Comparison of ENCODE assay signal across 13 cellular contexts in genomic region chr16:84569382-84569987, GRCh38. TPM values are rescaled to one million over a fixed set of nuclear protein-coding genes. Genes with fewer than 3 reads are reported as not detected.
A peak's percentile ranks its signal among the peaks of the same experiment; 100 is the strongest.
DNase-seq lines count a peak whose midpoint lies in the region; ATAC-seq and TF ChIP-seq lines count a peak whose summit lies in the region.
"Had no signal": no experiment of that assay in that cellular context is flagged by ENCODE, and none has a peak within 500 bp of the region (broad histone marks: within the 10 kb centered on the region; RNA-seq: fewer than 3 reads in every experiment).

No MANE protein-coding gene starts in this region.

- H3K27me3 Mint-ChIP-seq in IgD-negative memory B cell = no peaks in the 10 kb centered on the region
- H3K27me3 Mint-ChIP-seq in activated T-helper 2 cell treated with anti-CD3 and anti-CD28 coated beads, Interferon-gamma antibody, Interleukin-2, Interleukin-4, amounts not matched to agents 10 μg/mL and 5 μg/mL and 100 μg/mL, durations not matched to agents 14 hours and 24 hours and 36 hours (ENCODE audit: low read depth) = no peaks in the 10 kb centered on the region

- H3K9me3 ChIP-seq in BLaER1 treated with 17β-estradiol and CSF1 and Interleukin-3, amounts not matched to agents 10 nM and 100 nM (replicated peaks in 1 of 11) = peaks cover 5 to 45% (median 27%) of the 10 kb centered on the region in 11 experiments; a peak in 20 of 22 replicates
- H3K9me3 ChIP-seq in mucosa of rectum (ENCODE audit: control insufficient read depth in 2 of 2, low read length in 2 of 2) (no peaks in the 10 kb centered on the region), BE2C (no peaks in the 10 kb centered on the region)

- peak overlapping the region in 2 of 4 donors; percentile 2 to 28 for H3K4me3 Mint-ChIP-seq in IgD-negative memory B cell
- no peak overlapping the region for H3K4me3 Mint-ChIP-seq in activated T-helper 2 cell treated with anti-CD3 and anti-CD28 coated beads, Interferon-gamma antibody, Interleukin-2, Interleukin-4, amounts not matched to agents 10 μg/mL and 5 μg/mL and 100 μg/mL, durations not matched to agents 14 hours and 24 hours and 36 hours (ENCODE audit: low read depth)

- H3K27ac Mint-ChIP-seq in IgD-negative memory B cell = peak overlapping the region in 2 of 3 donors; percentile 49 to 76
- H3K27ac Mint-ChIP-seq in activated T-helper 2 cell treated with anti-CD3 and anti-CD28 coated beads, Interferon-gamma antibody, Interleukin-2, Interleukin-4, amounts not matched to agents 10 μg/mL and 5 μg/mL and 100 μg/mL, durations not matched to agents 14 hours and 24 hours and 36 hours = peak overlapping the region; percentile 39

- H3K4me2 ChIP-seq in BLaER1 treated with 17β-estradiol and CSF1 and Interleukin-3, amounts not matched to agents 10 nM and 100 nM = peak overlapping the region in 10 of 11 experiments; percentile 60 to 93 (median 78); a peak in 19 of 22 replicates

- no peak for DNase-seq in activated T-helper 2 cell treated with anti-CD3 and anti-CD28 coated beads, Interferon-gamma antibody, Interleukin-2, Interleukin-4, amounts not matched to agents 10 μg/mL and 5 μg/mL and 100 μg/mL, durations not matched to agents 14 hours and 24 hours and 36 hours (ENCODE audit: low spot score)
- DNase-seq in BE2C (no peak), NCI-H1930 (lab: John Stamatoyannopoulos, UW) (no peak)
- DNase-seq: heart right ventricle; NCI-H226; stimulated activated CD4-positive, alpha-beta T cell treated with anti-CD3 and anti-CD28 coated beads, Interleukin-2, amount 100 ng/mL, for 24 hours; stimulated activated naive CD8-positive, alpha-beta T cell treated with anti-CD3 and anti-CD28 coated beads, Interleukin-15, Interleukin-2, amounts not matched to agents 100 U/mL and 50 U/mL, for 24 hours had no signal

- peak overlapping the region in 4 of 10 experiments; percentile 21 to 46 (median 38); a peak in 7 of 20 replicates for H3K4me3 ChIP-seq in BLaER1 treated with 17β-estradiol and CSF1 and Interleukin-3, amounts not matched to agents 10 nM and 100 nM
- H3K4me3 ChIP-seq in mucosa of rectum (ENCODE audit: low read length in 2 of 2) = peak overlapping the region; percentile 44 to 47
- H3K4me3 ChIP-seq in BE2C (ENCODE audit: low read depth, low read length) = no peak overlapping the region
- H3K4me3 ChIP-seq: BLaER1, heart right ventricle had no signal

- TF ChIP-seq CTCF in BE2C (IDR thresholded peaks at IDR 0.05; ENCODE audit: low read depth, low read length) = no peak

- ATAC-seq in HG03354 (IDR thresholded peaks at IDR 0.05; ENCODE audit: poor library complexity, severe bottlenecking, unreplicated experiment) (no peak), HG02938 (IDR thresholded peaks at IDR 0.05; ENCODE audit: unreplicated experiment) (no peak)
- ATAC-seq: stimulated activated naive CD8-positive, alpha-beta T cell treated with anti-CD3 and anti-CD28 coated beads, Interleukin-15, Interleukin-2, amounts not matched to agents 100 U/mL and 50 U/mL, for 24 hours had no signal

- no peaks in the 10 kb centered on the region for H3K27me3 ChIP-seq in BLaER1 treated with 17β-estradiol and CSF1 and Interleukin-3, amounts not matched to agents 10 nM and 100 nM
- H3K27me3 ChIP-seq in mucosa of rectum (ENCODE audit: control insufficient read depth in 2 of 2, insufficient read depth in 2 of 2, low read length in 2 of 2) (no peaks in the 10 kb centered on the region), BE2C (no peaks in the 10 kb centered on the region)
- H3K27me3 ChIP-seq: BLaER1, heart right ventricle had no signal

- peak overlapping the region in 9 of 11 experiments; percentile 53 to 90 (median 79); a peak in 16 of 22 replicates for H3K27ac ChIP-seq in BLaER1 treated with 17β-estradiol and CSF1 and Interleukin-3, amounts not matched to agents 10 nM and 100 nM
- H3K27ac ChIP-seq in mucosa of rectum (ENCODE audit: low read depth in 2 of 2, low read length in 2 of 2) = peak overlapping the region; percentile 76 to 88
- H3K27ac ChIP-seq: BLaER1 had no signal

- peaks cover 0 to 75% (median 36%) of the 10 kb centered on the region in 11 experiments; a peak in 17 of 22 replicates for H4K20me1 ChIP-seq in BLaER1 treated with 17β-estradiol and CSF1 and Interleukin-3, amounts not matched to agents 10 nM and 100 nM
- H4K20me1 ChIP-seq: BLaER1 had no signal

- H3K4me1 ChIP-seq in BLaER1 treated with 17β-estradiol and CSF1 and Interleukin-3, amounts not matched to agents 10 nM and 100 nM = peaks cover 40 to 98% (median 69%) of the 10 kb centered on the region in 10 experiments
- peaks cover 16 to 22% of the 10 kb centered on the region in 2 donors for H3K4me1 ChIP-seq in mucosa of rectum (ENCODE audit: control insufficient read depth in 2 of 2, insufficient read depth in 2 of 2, low read length in 2 of 2)
- H3K4me1 ChIP-seq in BE2C = no peaks in the 10 kb centered on the region

- H3K4me1 Mint-ChIP-seq in IgD-negative memory B cell = peaks cover 21 to 28% (median 25%) of the 10 kb centered on the region in 3 donors
- H3K4me1 Mint-ChIP-seq in activated T-helper 2 cell treated with anti-CD3 and anti-CD28 coated beads, Interferon-gamma antibody, Interleukin-2, Interleukin-4, amounts not matched to agents 10 μg/mL and 5 μg/mL and 100 μg/mL, durations not matched to agents 14 hours and 24 hours and 36 hours (ENCODE audit: low read depth) = peaks cover 19% of the 10 kb centered on the region

- H3K36me3 Mint-ChIP-seq in IgD-negative memory B cell = peaks cover 22% of the 10 kb centered on the region
- H3K36me3 Mint-ChIP-seq in activated T-helper 2 cell treated with anti-CD3 and anti-CD28 coated beads, Interferon-gamma antibody, Interleukin-2, Interleukin-4, amounts not matched to agents 10 μg/mL and 5 μg/mL and 100 μg/mL, durations not matched to agents 14 hours and 24 hours and 36 hours (ENCODE audit: low read depth) = peaks cover 96% of the 10 kb centered on the region

- intact Hi-C loops in activated T-helper 2 cell treated with anti-CD3 and anti-CD28 coated beads, Interferon-gamma antibody, Interleukin-2, Interleukin-4, amounts not matched to agents 10 μg/mL and 5 μg/mL and 100 μg/mL, durations not matched to agents 14 hours and 24 hours and 36 hours (cut with micrococcal nuclease) = no loop called here

- H3K36me3 ChIP-seq in BLaER1 treated with 17β-estradiol and CSF1 and Interleukin-3, amounts not matched to agents 10 nM and 100 nM = peaks cover 26 to 89% (median 86%) of the 10 kb centered on the region in 11 experiments
- H3K36me3 ChIP-seq in mucosa of rectum (ENCODE audit: control insufficient read depth in 2 of 2, insufficient read depth in 2 of 2, low read length in 2 of 2) (peaks cover 3 to 9% of the 10 kb centered on the region in 2 donors), BE2C (no peaks in the 10 kb centered on the region)

- peaks cover 0 to 8% (median 2%) of the 10 kb centered on the region in 3 donors for H3K9me3 Mint-ChIP-seq in IgD-negative memory B cell
- H3K9me3 Mint-ChIP-seq in activated T-helper 2 cell treated with anti-CD3 and anti-CD28 coated beads, Interferon-gamma antibody, Interleukin-2, Interleukin-4, amounts not matched to agents 10 μg/mL and 5 μg/mL and 100 μg/mL, durations not matched to agents 14 hours and 24 hours and 36 hours = peaks cover 21% of the 10 kb centered on the region

- peak overlapping the region in 7 of 11 experiments; percentile 13 to 73 (median 60); a peak in 11 of 22 replicates for H3K9ac ChIP-seq in BLaER1 treated with 17β-estradiol and CSF1 and Interleukin-3, amounts not matched to agents 10 nM and 100 nM
- no peak overlapping the region for H3K9ac ChIP-seq in mucosa of rectum (ENCODE audit: low read depth in 1 of 2, low read length in 2 of 2)
- H3K9ac ChIP-seq: BLaER1 had no signal

RNA-seq across cellular contexts. Expression of gene COTL1, which starts 48.4 kb away (rescaled TPM):
- 725 TPM for polyA plus RNA-seq in IgD-negative memory B cell
- total RNA-seq in activated T-helper 2 cell treated with anti-CD3 and anti-CD28 coated beads, Interferon-gamma antibody, Interleukin-2, Interleukin-4, amounts not matched to agents 10 μg/mL and 5 μg/mL and 100 μg/mL, durations not matched to agents 14 hours and 24 hours and 36 hours = 478 and 483 TPM in 2 replicates
- 21.2 TPM for polyA plus RNA-seq in BE2C (2012; ENCODE audit: insufficient read depth, insufficient read length, low read depth)

Comparison
In these comparisons a context has a peak if more than half of its experiments do, and no peak if none do; other contexts are left out.
1. H3K9ac ChIP-seq: peak in BLaER1 treated with 17β-estradiol and CSF1 and Interleukin-3, amounts not matched to agents 10 nM and 100 nM (7 of 11); none in mucosa of rectum (0 of 2).